14 cellular contexts compared by ENCODE assay signal in genomic region chr17:27581016-27581415, GRCh38.
"Had no signal": no experiment of that assay in that cellular context is flagged by ENCODE, and none has a peak within 500 bp of the region (broad histone marks: within the 10 kb centered on the region; RNA-seq: fewer than 3 reads in every experiment).

No MANE protein-coding gene starts in this region.

- DNase-seq: activated B cell treated with CpG ODN at 0.5 μM for 24 hours; activated CD4-positive, alpha-beta T cell treated with anti-CD3 and anti-CD28 coated beads, Interleukin-2, amount 50 U/mL, for 48 hours; activated gamma-delta T cell treated with Interleukin-2 at 50 U/mL for 16 hours; activated T-cell treated with anti-CD3 and anti-CD28 coated beads, Interleukin-2, amount 50 U/mL, for 4 hours; left colon; lower lobe of right lung; sigmoid colon; stimulated activated CD4-positive, alpha-beta T cell treated with anti-CD3 and anti-CD28 coated beads, Interleukin-1b, Interleukin-23, amount 100 ng/mL, for 48 hours; T-helper 17 cell; uterus had no signal

- H3K36me3 Mint-ChIP-seq: mesothelial cell of epicardium had no signal

- H3K9me3 ChIP-seq: ascending aorta, lower lobe of right lung, sigmoid colon, thoracic aorta, uterus had no signal

- H3K27me3 ChIP-seq: ascending aorta, sigmoid colon, uterus had no signal

- H3K27ac Mint-ChIP-seq: activated B cell treated with CpG ODN at 0.5 μM for 24 hours, T-helper 17 cell had no signal

- ATAC-seq: activated T-cell treated with anti-CD3 and anti-CD28 coated beads, Interleukin-2, amount 50 U/mL, for 4 hours; T-helper 17 cell had no signal

- H3K4me3 Mint-ChIP-seq: activated B cell treated with CpG ODN at 0.5 μM for 24 hours; activated T-cell treated with anti-CD3 and anti-CD28 coated beads, Interleukin-2, amount 50 U/mL, for 4 hours; mesothelial cell of epicardium; neural crest cell; T-helper 17 cell had no signal

- H3K4me3 ChIP-seq: ascending aorta, lower lobe of right lung, sigmoid colon, thoracic aorta, uterus had no signal

- H3K27me3 Mint-ChIP-seq: activated B cell treated with CpG ODN at 0.5 μM for 24 hours, T-helper 17 cell had no signal

- H3K36me3 ChIP-seq: thoracic aorta, uterus had no signal

- H3K9me3 Mint-ChIP-seq: activated B cell treated with CpG ODN at 0.5 μM for 24 hours; activated T-cell treated with anti-CD3 and anti-CD28 coated beads, Interleukin-2, amount 50 U/mL, for 4 hours; mesothelial cell of epicardium; neural crest cell had no signal

- H3K27ac ChIP-seq: ascending aorta, lower lobe of right lung, sigmoid colon, thoracic aorta, uterus had no signal
